Comparison of ENCODE assay signal across 10 cellular contexts in the genomic region with DNA sequence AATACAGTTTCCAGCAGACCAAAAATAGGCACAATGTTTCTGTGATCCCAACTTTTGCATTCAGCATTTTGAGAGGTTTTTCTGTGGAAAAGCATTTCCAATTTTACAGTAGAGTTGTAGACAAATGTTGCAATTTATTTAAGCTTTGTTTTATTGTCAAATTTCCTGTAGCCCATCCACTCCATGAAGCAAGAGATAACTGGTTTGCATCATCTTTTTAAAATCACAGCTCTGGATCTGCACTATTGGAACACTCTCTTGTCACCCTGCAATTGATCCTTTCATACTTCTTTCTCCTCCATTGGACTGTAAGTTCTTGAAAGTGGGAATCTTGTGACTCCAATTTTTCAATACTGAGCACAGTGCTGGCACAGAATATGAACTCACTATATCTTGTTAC.
DNase-seq lines count a peak whose midpoint lies in the region; ATAC-seq and TF ChIP-seq lines count a peak whose summit lies in the region.
"Had no signal": no experiment of that assay in that cellular context is flagged by ENCODE, and none has a peak within 500 bp of the region (broad histone marks: within the 10 kb centered on the region; RNA-seq: fewer than 3 reads in every experiment).

No MANE protein-coding gene starts in this region.

- ATAC-seq in CD4-positive, CD25-positive, alpha-beta regulatory T cell (ENCODE audit: low read depth in 2 of 2): no peak
- ATAC-seq in GM23338 (no peak), natural killer cell (no peak), GM18520 (IDR thresholded peaks at IDR 0.05; ENCODE audit: unreplicated experiment) (no peak)
- ATAC-seq in activated naive CD8-positive, alpha-beta T cell treated with anti-CD3 and anti-CD28 coated beads, Interleukin-2, amount 10 ng/mL, durations not matched to agents 7 days and 5 days (ENCODE audit: low read depth): no peak

- no peaks in the 10 kb centered on the region for H3K36me3 ChIP-seq in CD4-positive, CD25-positive, alpha-beta regulatory T cell (ENCODE audit: control insufficient read depth, insufficient read depth, low read length)
- H3K36me3 ChIP-seq in GM23338 (ENCODE audit: insufficient read depth): no peaks in the 10 kb centered on the region
- no peaks in the 10 kb centered on the region for H3K36me3 ChIP-seq in neural progenitor cell

- POLR2A ChIA-PET in activated naive CD8-positive, alpha-beta T cell treated with anti-CD3 and anti-CD28 coated beads, Interleukin-2, amount 10 ng/mL, durations not matched to agents 7 days and 5 days (lab: Charles Lee): interaction anchor here (0.8 to 1.3 kb wide), 5 partner anchors 13 to 86 kb away, joined by 3 to 5 read pairs (median 3); partner anchors contain the start of gene MAML2

- H3K4me2 ChIP-seq in GM23338 (no peak overlapping the region), neural progenitor cell (no peak overlapping the region)

- in situ Hi-C loops in G401 (cut with HindIII; ENCODE audit: low sequenced_read_pairs): no loop called here

- H3K9ac ChIP-seq in neural progenitor cell: no peak overlapping the region

- peak overlapping the region; percentile 85 for H3K4me3 ChIP-seq in CD4-positive, CD25-positive, alpha-beta regulatory T cell (ENCODE audit: low read depth, low read length)
- H3K4me3 ChIP-seq in GM23338 (no peak overlapping the region), neural progenitor cell (no peak overlapping the region)

- no peaks in the 10 kb centered on the region for H3F3A ChIP-seq in GM23338 (replicated peaks; ENCODE audit: low read depth)
- no peaks in the 10 kb centered on the region for H3F3A ChIP-seq in neural progenitor cell (ENCODE audit: low read depth)

- TF ChIP-seq CTCF in GM23338 (conservative IDR thresholded peaks at IDR 0.05; ENCODE audit: low read depth in 2 of 2) (no peak), natural killer cell (IDR thresholded peaks at IDR 0.05) (no peak), neural progenitor cell (IDR thresholded peaks at IDR 0.05) (no peak)

- no peaks in the 10 kb centered on the region for H3K27me3 ChIP-seq in CD4-positive, CD25-positive, alpha-beta regulatory T cell (ENCODE audit: control insufficient read depth, insufficient read depth, low read length)
- H3K27me3 ChIP-seq in GM23338 (ENCODE audit: insufficient read depth) (no peaks in the 10 kb centered on the region), neural progenitor cell (no peaks in the 10 kb centered on the region)

- H3K27ac ChIP-seq in CD4-positive, CD25-positive, alpha-beta regulatory T cell (ENCODE audit: insufficient read depth, low read length, poor library complexity, severe bottlenecking): peak overlapping the region; percentile 87
- no peak overlapping the region for H3K27ac ChIP-seq in GM23338 (ENCODE audit: low read depth)
- H3K27ac ChIP-seq in neural progenitor cell: no peak overlapping the region

- DNase-seq in CD4-positive, CD25-positive, alpha-beta regulatory T cell: no peak
- DNase-seq in GM23338 (ENCODE audit: low spot score): no peak
- DNase-seq in activated naive CD8-positive, alpha-beta T cell treated with anti-CD3 and anti-CD28 coated beads, Interleukin-2, amount 10 ng/mL, durations not matched to agents 7 days and 5 days: no peak
- no peak for DNase-seq in natural killer cell
- no peak for DNase-seq in activated effector memory CD4-positive, alpha-beta T cell treated with Interleukin-2 at 50 U/mL for 16 hours
- DNase-seq in G401 (ENCODE audit: low spot score): no peak
- DNase-seq in neural progenitor cell (ENCODE audit: low spot score): no peak
- DNase-seq: NCI-H510A treated with DMSO at 0.1 percent for 48 hours had no signal

- H3K27me3 Mint-ChIP-seq in CD4-positive, CD25-positive, alpha-beta regulatory T cell: no peaks in the 10 kb centered on the region
- H3K27me3 Mint-ChIP-seq in GM23338 (ENCODE audit: insufficient read depth, low read depth, poor library complexity) (no peaks in the 10 kb centered on the region), natural killer cell (ENCODE audit: low read depth in 2 of 2) (no peaks in the 10 kb centered on the region), neural progenitor cell (ENCODE audit: insufficient read depth, low read depth) (peaks cover 2% of the 10 kb centered on the region)
- H3K27me3 Mint-ChIP-seq in activated naive CD8-positive, alpha-beta T cell treated with anti-CD3 and anti-CD28 coated beads, Interleukin-2, amount 10 ng/mL, durations not matched to agents 7 days and 5 days: no peaks in the 10 kb centered on the region

- H2AFZ ChIP-seq in GM23338 (no peak overlapping the region), neural progenitor cell (replicated peaks) (no peak overlapping the region)

- peaks cover 83% of the 10 kb centered on the region for H3K4me1 ChIP-seq in CD4-positive, CD25-positive, alpha-beta regulatory T cell (ENCODE audit: control insufficient read depth, insufficient read depth, low read length, poor library complexity, severe bottlenecking)
- peaks cover 27% of the 10 kb centered on the region for H3K4me1 ChIP-seq in GM23338 (ENCODE audit: insufficient read depth)
- peaks cover 7% of the 10 kb centered on the region for H3K4me1 ChIP-seq in neural progenitor cell

- no peaks in the 10 kb centered on the region for H3K9me2 ChIP-seq in GM23338 (ENCODE audit: insufficient read depth)

- H3K4me3 Mint-ChIP-seq in CD4-positive, CD25-positive, alpha-beta regulatory T cell: peak overlapping the region; percentile 36 to 84 (median 78)
- H3K4me3 Mint-ChIP-seq in GM23338 (no peak overlapping the region), natural killer cell (peak overlapping the region; percentile 91), neural progenitor cell (no peak overlapping the region)
- H3K4me3 Mint-ChIP-seq in activated naive CD8-positive, alpha-beta T cell treated with anti-CD3 and anti-CD28 coated beads, Interleukin-2, amount 10 ng/mL, durations not matched to agents 7 days and 5 days: peak overlapping the region; percentile 83
- H3K4me3 Mint-ChIP-seq: brain had no signal

- peaks cover 2% of the 10 kb centered on the region for H3K36me3 Mint-ChIP-seq in CD4-positive, CD25-positive, alpha-beta regulatory T cell
- H3K36me3 Mint-ChIP-seq in GM23338 (ENCODE audit: low read depth) (no peaks in the 10 kb centered on the region), natural killer cell (no peaks in the 10 kb centered on the region), neural progenitor cell (peaks cover 4% of the 10 kb centered on the region)
- peaks cover 12% of the 10 kb centered on the region for H3K36me3 Mint-ChIP-seq in activated naive CD8-positive, alpha-beta T cell treated with anti-CD3 and anti-CD28 coated beads, Interleukin-2, amount 10 ng/mL, durations not matched to agents 7 days and 5 days

- H3K79me2 ChIP-seq in GM23338 (replicated peaks; ENCODE audit: insufficient read depth): no peaks in the 10 kb centered on the region; the same call in 1 of the 2 replicates
- H3K79me2 ChIP-seq in neural progenitor cell (ENCODE audit: low read depth): no peaks in the 10 kb centered on the region

- H3K9me3 Mint-ChIP-seq in CD4-positive, CD25-positive, alpha-beta regulatory T cell: peaks cover 0 to under 1% (median 0%) of the 10 kb centered on the region in 7 donors
- no peaks in the 10 kb centered on the region for H3K9me3 Mint-ChIP-seq in GM23338
- H3K9me3 Mint-ChIP-seq in activated naive CD8-positive, alpha-beta T cell treated with anti-CD3 and anti-CD28 coated beads, Interleukin-2, amount 10 ng/mL, durations not matched to agents 7 days and 5 days: no peaks in the 10 kb centered on the region
- H3K9me3 Mint-ChIP-seq in natural killer cell: no peaks in the 10 kb centered on the region
- H3K9me3 Mint-ChIP-seq in neural progenitor cell: no peaks in the 10 kb centered on the region
- H3K9me3 Mint-ChIP-seq: brain had no signal

- H3K9me3 ChIP-seq in CD4-positive, CD25-positive, alpha-beta regulatory T cell (ENCODE audit: control insufficient read depth in 2 of 2, low read length in 2 of 2): no peaks in the 10 kb centered on the region
- no peaks in the 10 kb centered on the region for H3K9me3 ChIP-seq in neural progenitor cell (ENCODE audit: low read depth)

- peaks cover 55 to 96% (median 80%) of the 10 kb centered on the region in 4 donors for H3K4me1 Mint-ChIP-seq in CD4-positive, CD25-positive, alpha-beta regulatory T cell
- H3K4me1 Mint-ChIP-seq in GM23338: peaks cover 49% of the 10 kb centered on the region
- peaks cover 62% of the 10 kb centered on the region for H3K4me1 Mint-ChIP-seq in activated naive CD8-positive, alpha-beta T cell treated with anti-CD3 and anti-CD28 coated beads, Interleukin-2, amount 10 ng/mL, durations not matched to agents 7 days and 5 days
- H3K4me1 Mint-ChIP-seq in natural killer cell: peaks cover 69 to 78% of the 10 kb centered on the region in 2 donors
- peaks cover 44% of the 10 kb centered on the region for H3K4me1 Mint-ChIP-seq in neural progenitor cell

- H3K27ac Mint-ChIP-seq in CD4-positive, CD25-positive, alpha-beta regulatory T cell: peak overlapping the region; percentile 98 to 100 (median 98)
- H3K27ac Mint-ChIP-seq in GM23338: peak overlapping the region; percentile 69
- H3K27ac Mint-ChIP-seq in activated naive CD8-positive, alpha-beta T cell treated with anti-CD3 and anti-CD28 coated beads, Interleukin-2, amount 10 ng/mL, durations not matched to agents 7 days and 5 days: peak overlapping the region; percentile 95
- peak overlapping the region; percentile 93 to 98 for H3K27ac Mint-ChIP-seq in natural killer cell
- H3K27ac Mint-ChIP-seq in neural progenitor cell: no peak overlapping the region

- intact Hi-C loops in natural killer cell (cut with micrococcal nuclease): loop anchor here (5.0 to 10.0 kb wide), 2 partner anchors 130 to 298 kb away; partner anchors contain the start of gene CCDC82

- H4K20me1 ChIP-seq in GM23338 (replicated peaks; ENCODE audit: insufficient read depth) (no peaks in the 10 kb centered on the region), neural progenitor cell (ENCODE audit: low read depth) (no peaks in the 10 kb centered on the region)

TF ChIP-seq in GM23338, 12 proteins besides CTCF, POLR2A, EP300 and RAD21 (continues in another document):
- no peak for TF ChIP-seq STAT1 (IDR thresholded peaks at IDR 0.05; ENCODE audit: unreplicated experiment)
- no peak for TF ChIP-seq EZH2phosphoT487 (IDR thresholded peaks at IDR 0.05; ENCODE audit: unreplicated experiment)
- no peak for TF ChIP-seq JUNB (IDR thresholded peaks at IDR 0.05; ENCODE audit: unreplicated experiment)

Comparison
In these comparisons a context has a peak if more than half of its experiments do, and no peak if none do; other contexts are left out.
1. H3K4me3 Mint-ChIP-seq: peak in CD4-positive, CD25-positive, alpha-beta regulatory T cell (4 of 4), activated naive CD8-positive, alpha-beta T cell treated with anti-CD3 and anti-CD28 coated beads, Interleukin-2, amount 10 ng/mL, durations not matched to agents 7 days and 5 days (single experiment) and natural killer cell (single experiment); none in GM23338 (single experiment) and neural progenitor cell (single experiment).